In the genomic region with DNA sequence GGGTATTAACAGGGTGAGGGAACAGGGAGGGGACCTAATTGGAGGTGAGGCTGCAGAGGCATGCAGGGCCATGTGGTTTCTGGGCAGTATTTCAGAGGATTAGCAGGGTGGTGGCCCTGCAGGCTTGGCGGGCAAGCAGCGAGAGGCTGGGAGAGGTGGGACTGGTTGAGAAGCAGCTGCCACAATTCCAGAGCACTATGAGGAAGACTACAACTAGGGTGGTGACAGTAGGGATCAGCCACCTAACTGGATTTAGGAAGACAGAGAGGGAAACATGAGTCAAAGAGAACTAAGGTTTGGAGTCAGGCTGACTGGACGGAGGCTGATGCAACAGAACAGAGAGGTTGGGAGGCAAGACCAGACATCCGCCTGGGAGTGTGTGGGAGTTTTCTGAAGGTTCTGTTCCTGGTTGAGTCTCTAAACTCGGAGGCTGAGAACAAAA, we compare ENCODE assay signal across 1 cellular context.
TF ChIP-seq lines count a peak whose summit lies in the region.

No MANE protein-coding gene starts in this region.

TF ChIP-seq in GM23338, 12 proteins besides CTCF, POLR2A, EP300 and RAD21 (continued from another document):
- TF ChIP-seq, protein P1, sequence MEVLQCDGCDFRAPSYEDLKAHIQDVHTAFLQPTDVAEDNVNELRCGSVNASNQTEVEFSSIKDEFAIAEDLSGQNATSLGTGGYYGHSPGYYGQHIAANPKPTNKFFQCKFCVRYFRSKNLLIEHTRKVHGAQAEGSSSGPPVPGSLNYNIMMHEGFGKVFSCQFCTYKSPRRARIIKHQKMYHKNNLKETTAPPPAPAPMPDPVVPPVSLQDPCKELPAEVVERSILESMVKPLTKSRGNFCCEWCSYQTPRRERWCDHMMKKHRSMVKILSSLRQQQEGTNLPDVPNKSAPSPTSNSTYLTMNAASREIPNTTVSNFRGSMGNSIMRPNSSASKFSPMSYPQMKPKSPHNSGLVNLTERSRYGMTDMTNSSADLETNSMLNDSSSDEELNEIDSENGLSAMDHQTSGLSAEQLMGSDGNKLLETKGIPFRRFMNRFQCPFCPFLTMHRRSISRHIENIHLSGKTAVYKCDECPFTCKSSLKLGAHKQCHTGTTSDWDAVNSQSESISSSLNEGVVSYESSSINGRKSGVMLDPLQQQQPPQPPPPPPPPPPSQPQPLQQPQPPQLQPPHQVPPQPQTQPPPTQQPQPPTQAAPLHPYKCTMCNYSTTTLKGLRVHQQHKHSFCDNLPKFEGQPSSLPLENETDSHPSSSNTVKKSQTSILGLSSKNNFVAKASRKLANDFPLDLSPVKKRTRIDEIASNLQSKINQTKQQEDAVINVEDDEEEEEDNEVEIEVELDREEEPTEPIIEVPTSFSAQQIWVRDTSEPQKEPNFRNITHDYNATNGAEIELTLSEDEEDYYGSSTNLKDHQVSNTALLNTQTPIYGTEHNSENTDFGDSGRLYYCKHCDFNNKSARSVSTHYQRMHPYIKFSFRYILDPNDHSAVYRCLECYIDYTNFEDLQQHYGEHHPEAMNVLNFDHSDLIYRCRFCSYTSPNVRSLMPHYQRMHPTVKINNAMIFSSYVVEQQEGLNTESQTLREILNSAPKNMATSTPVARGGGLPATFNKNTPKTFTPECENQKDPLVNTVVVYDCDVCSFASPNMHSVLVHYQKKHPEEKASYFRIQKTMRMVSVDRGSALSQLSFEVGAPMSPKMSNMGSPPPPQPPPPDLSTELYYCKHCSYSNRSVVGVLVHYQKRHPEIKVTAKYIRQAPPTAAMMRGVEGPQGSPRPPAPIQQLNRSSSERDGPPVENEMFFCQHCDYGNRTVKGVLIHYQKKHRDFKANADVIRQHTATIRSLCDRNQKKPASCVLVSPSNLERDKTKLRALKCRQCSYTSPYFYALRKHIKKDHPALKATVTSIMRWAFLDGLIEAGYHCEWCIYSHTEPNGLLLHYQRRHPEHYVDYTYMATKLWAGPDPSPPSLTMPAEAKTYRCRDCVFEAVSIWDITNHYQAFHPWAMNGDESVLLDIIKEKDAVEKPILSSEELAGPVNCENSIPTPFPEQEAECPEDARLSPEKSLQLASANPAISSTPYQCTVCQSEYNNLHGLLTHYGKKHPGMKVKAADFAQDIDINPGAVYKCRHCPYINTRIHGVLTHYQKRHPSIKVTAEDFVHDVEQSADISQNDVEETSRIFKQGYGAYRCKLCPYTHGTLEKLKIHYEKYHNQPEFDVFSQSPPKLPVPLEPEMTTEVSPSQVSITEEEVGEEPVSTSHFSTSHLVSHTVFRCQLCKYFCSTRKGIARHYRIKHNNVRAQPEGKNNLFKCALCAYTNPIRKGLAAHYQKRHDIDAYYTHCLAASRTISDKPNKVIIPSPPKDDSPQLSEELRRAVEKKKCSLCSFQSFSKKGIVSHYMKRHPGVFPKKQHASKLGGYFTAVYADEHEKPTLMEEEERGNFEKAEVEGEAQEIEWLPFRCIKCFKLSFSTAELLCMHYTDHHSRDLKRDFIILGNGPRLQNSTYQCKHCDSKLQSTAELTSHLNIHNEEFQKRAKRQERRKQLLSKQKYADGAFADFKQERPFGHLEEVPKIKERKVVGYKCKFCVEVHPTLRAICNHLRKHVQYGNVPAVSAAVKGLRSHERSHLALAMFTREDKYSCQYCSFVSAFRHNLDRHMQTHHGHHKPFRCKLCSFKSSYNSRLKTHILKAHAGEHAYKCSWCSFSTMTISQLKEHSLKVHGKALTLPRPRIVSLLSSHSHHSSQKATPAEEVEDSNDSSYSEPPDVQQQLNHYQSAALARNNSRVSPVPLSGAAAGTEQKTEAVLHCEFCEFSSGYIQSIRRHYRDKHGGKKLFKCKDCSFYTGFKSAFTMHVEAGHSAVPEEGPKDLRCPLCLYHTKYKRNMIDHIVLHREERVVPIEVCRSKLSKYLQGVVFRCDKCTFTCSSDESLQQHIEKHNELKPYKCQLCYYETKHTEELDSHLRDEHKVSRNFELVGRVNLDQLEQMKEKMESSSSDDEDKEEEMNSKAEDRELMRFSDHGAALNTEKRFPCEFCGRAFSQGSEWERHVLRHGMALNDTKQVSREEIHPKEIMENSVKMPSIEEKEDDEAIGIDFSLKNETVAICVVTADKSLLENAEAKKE (CRISPR knock-in tag; IDR thresholded peaks at IDR 0.05): no peak
